ENCODE assay signal across 25 cellular contexts in the genomic region with DNA sequence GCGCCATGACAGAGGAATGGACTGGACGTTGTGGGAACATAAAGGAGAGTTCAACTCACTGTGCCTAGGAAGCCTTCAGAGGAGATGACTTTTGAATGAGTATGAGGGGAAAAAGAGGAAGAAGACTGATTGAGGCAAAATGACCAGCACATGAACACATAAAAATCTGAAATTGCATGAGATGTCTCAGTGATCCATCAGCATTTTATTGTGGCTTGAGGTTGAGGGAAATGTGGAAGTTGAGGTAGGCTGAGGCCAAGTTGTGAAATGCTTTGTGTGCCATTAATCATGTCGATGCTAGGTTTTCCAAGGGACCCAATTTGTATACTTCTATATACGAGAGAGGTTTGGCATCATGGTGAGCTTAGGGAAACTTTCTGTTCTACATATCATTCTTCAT.
"Had no signal": no experiment of that assay in that cellular context is flagged by ENCODE, and none has a peak within 500 bp of the region (broad histone marks: within the 10 kb centered on the region; RNA-seq: fewer than 3 reads in every experiment).

No MANE protein-coding gene starts in this region.

- H3K4me1 Mint-ChIP-seq: activated CD4-positive, alpha-beta T cell treated with anti-CD3 and anti-CD28 coated beads, Interleukin-2, amount 10 ng/mL, durations not matched to agents 7 days and 5 days; activated naive CD8-positive, alpha-beta T cell treated with anti-CD3 and anti-CD28 coated beads, Interleukin-2, amount 50 U/mL, for 24 hours had no signal

- H3K9me3 ChIP-seq: left ventricle myocardium inferior, neutrophil, ovary, prostate gland, right atrium auricular region, upper lobe of right lung had no signal

- DNase-seq: activated CD4-positive, alpha-beta T cell treated with anti-CD3 and anti-CD28 coated beads, Interleukin-2, amount 10 ng/mL, durations not matched to agents 7 days and 5 days; activated CD8-positive, alpha-beta T cell treated with anti-CD3 and anti-CD28 coated beads, Interleukin-2, amount 10 ng/mL, durations not matched to agents 7 days and 5 days; activated gamma-delta T cell; activated naive CD4-positive, alpha-beta T cell treated with anti-CD3 and anti-CD28 coated beads, Interleukin-2, amount 50 U/mL, for 16 hours; activated naive CD8-positive, alpha-beta T cell treated with anti-CD3 and anti-CD28 coated beads, Interleukin-2, amount 50 U/mL, for 24 hours; anterior cingulate cortex; effector CD8-positive, alpha-beta T cell; foreskin melanocyte; hypothalamus; left ventricle myocardium inferior; ovary; stimulated activated CD4-positive, alpha-beta T cell treated with anti-CD3 and anti-CD28 coated beads, Interleukin-12 subunit alpha, Interleukin-12 subunit beta, amount 100 ng/mL, for 4 hours; stimulated activated CD4-positive, alpha-beta T cell treated with anti-CD3 and anti-CD28 coated beads, Interleukin-4, amount 100 ng/mL, for 4 hours; stimulated activated naive CD8-positive, alpha-beta T cell treated with anti-CD3 and anti-CD28 coated beads, Interleukin-15, Interleukin-2, amounts not matched to agents 100 U/mL and 50 U/mL, for 24 hours; upper lobe of right lung had no signal

- H3K36me3 ChIP-seq: left ventricle myocardium inferior, neutrophil, ovary, prostate gland, right atrium auricular region, upper lobe of right lung had no signal

- H3K27ac Mint-ChIP-seq: activated CD4-positive, alpha-beta T cell treated with anti-CD3 and anti-CD28 coated beads, Interleukin-2, amount 10 ng/mL, durations not matched to agents 7 days and 5 days; activated CD8-positive, alpha-beta T cell treated with anti-CD3 and anti-CD28 coated beads, Interleukin-2, amount 10 ng/mL, durations not matched to agents 7 days and 5 days; activated naive CD8-positive, alpha-beta T cell treated with anti-CD3 and anti-CD28 coated beads, Interleukin-2, amount 50 U/mL, for 24 hours; activated T-helper 1 cell treated with anti-CD3 and anti-CD28 coated beads, Interleukin-12 subunit alpha, Interleukin-12 subunit beta, Interleukin-2, Interleukin-4 antibody, amounts not matched to agents 30 ng/mL and 10 ng/mL and 1 ng/mL, durations not matched to agents 14 hours and 24 hours and 36 hours; brain; dendritic cell treated with granulocyte-macrophage colony-stimulating factor and Interleukin-4, amounts not matched to agents 40 ng/mL and 50 ng/mL, for 4 days; mesothelial cell of epicardium; natural killer cell treated with Interleukin-12 subunit alpha and Interleukin-12 subunit beta and Interleukin-15 and Interleukin-18, amount 100 ng/mL, for 72 hours had no signal

- H3K27me3 Mint-ChIP-seq: activated naive CD8-positive, alpha-beta T cell treated with anti-CD3 and anti-CD28 coated beads, Interleukin-2, amount 50 U/mL, for 24 hours had no signal

- H3K36me3 Mint-ChIP-seq: brain; mesothelial cell of epicardium; natural killer cell treated with Interleukin-12 subunit alpha and Interleukin-12 subunit beta and Interleukin-15 and Interleukin-18, amount 100 ng/mL, for 72 hours had no signal

- H3K27me3 ChIP-seq: ovary, right atrium auricular region, upper lobe of right lung had no signal

- H3K27ac ChIP-seq: left ventricle myocardium inferior, neutrophil, ovary, prostate gland, right atrium auricular region, upper lobe of right lung, VCaP had no signal

- H3K4me3 Mint-ChIP-seq: activated CD4-positive, alpha-beta T cell treated with anti-CD3 and anti-CD28 coated beads, Interleukin-2, amount 10 ng/mL, durations not matched to agents 7 days and 5 days; activated CD8-positive, alpha-beta T cell treated with anti-CD3 and anti-CD28 coated beads, Interleukin-2, amount 10 ng/mL, durations not matched to agents 7 days and 5 days; activated naive CD8-positive, alpha-beta T cell treated with anti-CD3 and anti-CD28 coated beads, Interleukin-2, amount 50 U/mL, for 24 hours; activated T-helper 1 cell treated with anti-CD3 and anti-CD28 coated beads, Interleukin-12 subunit alpha, Interleukin-12 subunit beta, Interleukin-2, Interleukin-4 antibody, amounts not matched to agents 30 ng/mL and 10 ng/mL and 1 ng/mL, durations not matched to agents 14 hours and 24 hours and 36 hours; brain; dendritic cell treated with granulocyte-macrophage colony-stimulating factor and Interleukin-4, amounts not matched to agents 40 ng/mL and 50 ng/mL, for 4 days; mesothelial cell of epicardium; natural killer cell treated with Interleukin-12 subunit alpha and Interleukin-12 subunit beta and Interleukin-15 and Interleukin-18, amount 100 ng/mL, for 72 hours had no signal

- H3K4me1 ChIP-seq: left ventricle myocardium inferior, prostate gland, right atrium auricular region, upper lobe of right lung had no signal

- H3K9me3 Mint-ChIP-seq: activated CD4-positive, alpha-beta T cell treated with anti-CD3 and anti-CD28 coated beads, Interleukin-2, amount 10 ng/mL, durations not matched to agents 7 days and 5 days; activated naive CD8-positive, alpha-beta T cell treated with anti-CD3 and anti-CD28 coated beads, Interleukin-2, amount 50 U/mL, for 24 hours; activated T-helper 1 cell treated with anti-CD3 and anti-CD28 coated beads, Interleukin-12 subunit alpha, Interleukin-12 subunit beta, Interleukin-2, Interleukin-4 antibody, amounts not matched to agents 30 ng/mL and 10 ng/mL and 1 ng/mL, durations not matched to agents 14 hours and 24 hours and 36 hours; brain; dendritic cell treated with granulocyte-macrophage colony-stimulating factor and Interleukin-4, amounts not matched to agents 40 ng/mL and 50 ng/mL, for 4 days; mesothelial cell of epicardium; natural killer cell treated with Interleukin-12 subunit alpha and Interleukin-12 subunit beta and Interleukin-15 and Interleukin-18, amount 100 ng/mL, for 72 hours had no signal

- FAIRE-seq: endothelial cell of umbilical vein had no signal

- H3K4me3 ChIP-seq: left ventricle myocardium inferior, ovary, prostate gland, right atrium auricular region, upper lobe of right lung had no signal
